5 cellular contexts compared by ENCODE assay signal in genomic region chr3:195987001-195987400, GRCh38.
DNase-seq lines count a peak whose midpoint lies in the region; ATAC-seq and TF ChIP-seq lines count a peak whose summit lies in the region.
"Not testable (repeated sequence)": the region's sequence is repeated elsewhere in the genome, so short reads cannot be mapped to it uniquely, and the experiment has no call there.

No MANE protein-coding gene starts in this region.

- not testable (repeated sequence) for H3K4me3 Mint-ChIP-seq in activated CD4-positive, alpha-beta T cell treated with anti-CD3 and anti-CD28 coated beads, Interleukin-2, amount 10 ng/mL, durations not matched to agents 24 days and 14 days; natural killer cell treated with Interleukin-12 subunit alpha and Interleukin-12 subunit beta and Interleukin-15 and Interleukin-18, amount 100 ng/mL, for 72 hours

- H3K4me1 ChIP-seq in Loucy (ENCODE audit: insufficient read depth, low read length, poor library complexity, severe bottlenecking), result not testable (repeated sequence)

- not testable (repeated sequence) for H3K27me3 Mint-ChIP-seq in activated CD4-positive, alpha-beta T cell treated with anti-CD3 and anti-CD28 coated beads, Interleukin-2, amount 10 ng/mL, durations not matched to agents 24 days and 14 days; natural killer cell treated with Interleukin-12 subunit alpha and Interleukin-12 subunit beta and Interleukin-15 and Interleukin-18, amount 100 ng/mL, for 72 hours

- ATAC-seq in left lobe of liver; natural killer cell treated with Interleukin-12 subunit alpha and Interleukin-12 subunit beta and Interleukin-15 and Interleukin-18, amount 100 ng/mL, for 72 hours: not testable (repeated sequence)

- not testable (repeated sequence) for H3K9me3 Mint-ChIP-seq in activated CD4-positive, alpha-beta T cell treated with anti-CD3 and anti-CD28 coated beads, Interleukin-2, amount 10 ng/mL, durations not matched to agents 24 days and 14 days; natural killer cell treated with Interleukin-12 subunit alpha and Interleukin-12 subunit beta and Interleukin-15 and Interleukin-18, amount 100 ng/mL, for 72 hours

- H3K4me1 Mint-ChIP-seq in activated CD4-positive, alpha-beta T cell treated with anti-CD3 and anti-CD28 coated beads, Interleukin-2, amount 10 ng/mL, durations not matched to agents 24 days and 14 days; natural killer cell treated with Interleukin-12 subunit alpha and Interleukin-12 subunit beta and Interleukin-15 and Interleukin-18, amount 100 ng/mL, for 72 hours (ENCODE audit: low read depth in 2 of 2): not testable (repeated sequence)

- not testable (repeated sequence) for H3K4me2 ChIP-seq in Loucy (ENCODE audit: low read depth, low read length, poor library complexity, severe bottlenecking)

- DNase-seq in activated CD4-positive, alpha-beta T cell treated with anti-CD3 and anti-CD28 coated beads, Interleukin-2, amount 10 ng/mL, durations not matched to agents 24 days and 14 days, result peak; percentile 56
- DNase-seq in left lobe of liver (ENCODE audit: low spot score) (peak; percentile 11), posterior vena cava (ENCODE audit: low spot score) (peak; percentile 43)
- DNase-seq in natural killer cell treated with Interleukin-12 subunit alpha and Interleukin-12 subunit beta and Interleukin-15 and Interleukin-18, amount 100 ng/mL, for 72 hours (ENCODE audit: low spot score), result peak; percentile 6

- not testable (repeated sequence) for H3F3A ChIP-seq in Loucy (ENCODE audit: low read depth)

- H3K4me3 ChIP-seq in Loucy (ENCODE audit: low read length, poor library complexity, severe bottlenecking), result peak overlapping the region; percentile 58

- H3K36me3 ChIP-seq in Loucy (ENCODE audit: insufficient read depth, low read length), result peaks cover 16% of the 10 kb centered on the region

- not testable (repeated sequence) for H3K27me3 ChIP-seq in Loucy (ENCODE audit: insufficient read depth, low read length, poor library complexity, severe bottlenecking)

- intact Hi-C loops in activated CD4-positive, alpha-beta T cell treated with anti-CD3 and anti-CD28 coated beads, Interleukin-2, amount 10 ng/mL, durations not matched to agents 24 days and 14 days (cut with micrococcal nuclease); posterior vena cava (cut with DNase I): not testable (repeated sequence)

- H3K36me3 Mint-ChIP-seq in activated CD4-positive, alpha-beta T cell treated with anti-CD3 and anti-CD28 coated beads, Interleukin-2, amount 10 ng/mL, durations not matched to agents 24 days and 14 days (ENCODE audit: low read depth); natural killer cell treated with Interleukin-12 subunit alpha and Interleukin-12 subunit beta and Interleukin-15 and Interleukin-18, amount 100 ng/mL, for 72 hours: not testable (repeated sequence)

- peak overlapping the region; percentile 71 for H3K9ac ChIP-seq in Loucy (ENCODE audit: low read depth, low read length, poor library complexity, severe bottlenecking)

- H3K9me3 ChIP-seq in Loucy (ENCODE audit: insufficient read depth, low read depth, low read length), result not testable (repeated sequence)

- H4K20me1 ChIP-seq in Loucy (ENCODE audit: insufficient read depth, low read length, poor library complexity, severe bottlenecking), result not testable (repeated sequence)

- not testable (repeated sequence) for H2AFZ ChIP-seq in Loucy (ENCODE audit: low read length)

- H3K27ac Mint-ChIP-seq in activated CD4-positive, alpha-beta T cell treated with anti-CD3 and anti-CD28 coated beads, Interleukin-2, amount 10 ng/mL, durations not matched to agents 24 days and 14 days; natural killer cell treated with Interleukin-12 subunit alpha and Interleukin-12 subunit beta and Interleukin-15 and Interleukin-18, amount 100 ng/mL, for 72 hours: not testable (repeated sequence)

- H3K9me2 ChIP-seq in Loucy (replicated peaks; ENCODE audit: low read depth, low read length), result not testable (repeated sequence)

- peaks cover 45% of the 10 kb centered on the region for H3K79me2 ChIP-seq in Loucy (ENCODE audit: insufficient read depth, low read length)

- not testable (repeated sequence) for TF ChIP-seq CTCF in Loucy (conservative IDR thresholded peaks at IDR 0.05; ENCODE audit: low read length)

Comparison
In these comparisons a context has a peak if more than half of its experiments do, and no peak if none do; other contexts are left out.
1. DNase-seq: peak in every context shown above with its lines; median percentile 56 in activated CD4-positive, alpha-beta T cell treated with anti-CD3 and anti-CD28 coated beads, Interleukin-2, amount 10 ng/mL, durations not matched to agents 24 days and 14 days; 43 in posterior vena cava; 11 in left lobe of liver; 6 in natural killer cell treated with Interleukin-12 subunit alpha and Interleukin-12 subunit beta and Interleukin-15 and Interleukin-18, amount 100 ng/mL, for 72 hours.